ENCODE assay signal across 29 cellular contexts in genomic region chr18:8999872-9000271, GRCh38.
"Had no signal": no experiment of that assay in that cellular context is flagged by ENCODE, and none has a peak within 500 bp of the region (broad histone marks: within the 10 kb centered on the region; RNA-seq: fewer than 3 reads in every experiment).

No MANE protein-coding gene starts in this region.

- H3K27ac ChIP-seq: esophagus muscularis mucosa, gastrocnemius medialis, neutrophil, ovary, prostate gland, upper lobe of right lung had no signal

- H3K36me3 ChIP-seq: esophagus muscularis mucosa, gastrocnemius medialis, neutrophil, ovary, prostate gland, upper lobe of right lung had no signal

- H3K9me3 ChIP-seq: gastrocnemius medialis, neutrophil, ovary, prostate gland, upper lobe of right lung had no signal

- H3K9me3 Mint-ChIP-seq: activated T-cell treated with anti-CD3 and anti-CD28 coated beads, Interleukin-2, amount 50 U/mL, for 72 hours; natural killer cell treated with Interleukin-12 subunit alpha and Interleukin-12 subunit beta and Interleukin-15 and Interleukin-18, amount 100 ng/mL, for 72 hours had no signal

- H3K27me3 ChIP-seq: esophagus muscularis mucosa, gastrocnemius medialis, neutrophil, ovary, upper lobe of right lung had no signal

- DNase-seq: activated CD4-positive, alpha-beta T cell treated with anti-CD3 and anti-CD28 coated beads, Interleukin-2, amount 50 U/mL, for 1 hour; activated CD8-positive, alpha-beta memory T cell treated with anti-CD3 and anti-CD28 coated beads, Interleukin-2, amount 10 ng/mL, durations not matched to agents 7 days and 5 days; activated CD8-positive, alpha-beta T cell treated with anti-CD3 and anti-CD28 coated beads, Interleukin-2, amount 10 ng/mL, durations not matched to agents 7 days and 5 days; activated naive CD4-positive, alpha-beta T cell; activated T-cell treated with anti-CD3 and anti-CD28 coated beads, Interleukin-2, amount 50 U/mL, for 72 hours; effector CD4-positive, alpha-beta T cell; gastrocnemius medialis; hippocampal formation; immature natural killer cell; kidney; left colon; ovary; stimulated activated CD4-positive, alpha-beta T cell treated with anti-CD3 and anti-CD28 coated beads, Interleukin-1b, Interleukin-23, amount 100 ng/mL, for 48 hours; stimulated activated CD4-positive, alpha-beta T cell treated with anti-CD3 and anti-CD28 coated beads, Interleukin-4, amount 100 ng/mL, for 4 hours; stimulated activated CD8-positive, alpha-beta memory T cell treated with anti-CD3 and anti-CD28 coated beads, Interleukin-4, amount 100 ng/mL, for 48 hours; stimulated activated naive CD8-positive, alpha-beta T cell treated with anti-CD3 and anti-CD28 coated beads, Interleukin-15, amount 100 ng/mL, for 72 hours; substantia nigra; T-helper 2 cell; upper lobe of right lung had no signal

- H3K27ac Mint-ChIP-seq: activated CD8-positive, alpha-beta memory T cell treated with anti-CD3 and anti-CD28 coated beads, Interleukin-2, amount 10 ng/mL, durations not matched to agents 7 days and 5 days; activated CD8-positive, alpha-beta T cell treated with anti-CD3 and anti-CD28 coated beads, Interleukin-2, amount 10 ng/mL, durations not matched to agents 7 days and 5 days; activated naive CD4-positive, alpha-beta T cell treated with anti-CD3 and anti-CD28 coated beads, Interleukin-2, amount 50 U/mL, for 72 hours; activated T-cell treated with anti-CD3 and anti-CD28 coated beads, Interleukin-2, amount 50 U/mL, for 72 hours; dendritic cell treated with granulocyte-macrophage colony-stimulating factor and Interleukin-4, amounts not matched to agents 40 ng/mL and 50 ng/mL, for 4 days; immature natural killer cell; natural killer cell treated with Interleukin-12 subunit alpha and Interleukin-12 subunit beta and Interleukin-15 and Interleukin-18, amount 100 ng/mL, for 72 hours; stimulated activated memory B cell treated with anti-CD40 and anti-IgM and Interleukin-4, amounts not matched to agents 10 μg/mL and 1 μg/mL and 100 μg/mL, for 72 hours; stimulated activated naive CD8-positive, alpha-beta T cell treated with anti-CD3 and anti-CD28 coated beads, Interleukin-15, amount 100 ng/mL, for 72 hours; WTC11 had no signal

- H3K36me3 Mint-ChIP-seq: activated CD8-positive, alpha-beta memory T cell treated with anti-CD3 and anti-CD28 coated beads, Interleukin-2, amount 10 ng/mL, durations not matched to agents 7 days and 5 days; activated naive CD4-positive, alpha-beta T cell treated with anti-CD3 and anti-CD28 coated beads, Interleukin-2, amount 50 U/mL, for 72 hours; immature natural killer cell; natural killer cell treated with Interleukin-12 subunit alpha and Interleukin-12 subunit beta and Interleukin-15 and Interleukin-18, amount 100 ng/mL, for 72 hours; stimulated activated memory B cell treated with anti-CD40 and anti-IgM and Interleukin-4, amounts not matched to agents 10 μg/mL and 1 μg/mL and 100 μg/mL, for 72 hours had no signal

- ATAC-seq: activated CD8-positive, alpha-beta memory T cell treated with anti-CD3 and anti-CD28 coated beads, Interleukin-2, amount 10 ng/mL, durations not matched to agents 7 days and 5 days; activated CD8-positive, alpha-beta T cell treated with anti-CD3 and anti-CD28 coated beads, Interleukin-2, amount 10 ng/mL, durations not matched to agents 7 days and 5 days; activated naive CD4-positive, alpha-beta T cell treated with anti-CD3 and anti-CD28 coated beads, Interleukin-2, amount 50 U/mL, for 72 hours; activated T-cell treated with anti-CD3 and anti-CD28 coated beads, Interleukin-2, amount 50 U/mL, for 72 hours; gastrocnemius medialis; left colon; natural killer cell treated with Interleukin-12 subunit alpha and Interleukin-12 subunit beta and Interleukin-15 and Interleukin-18, amount 100 ng/mL, for 72 hours; stimulated activated memory B cell treated with anti-CD40 and anti-IgM and Interleukin-4, amounts not matched to agents 10 μg/mL and 1 μg/mL and 100 μg/mL, for 72 hours; stimulated activated naive CD8-positive, alpha-beta T cell treated with anti-CD3 and anti-CD28 coated beads, Interleukin-15, amount 100 ng/mL, for 72 hours; upper lobe of right lung; WTC11 had no signal

- H3K4me2 ChIP-seq: smooth muscle cell had no signal

- H3K4me3 ChIP-seq: esophagus muscularis mucosa, gastrocnemius medialis, ovary, prostate gland, smooth muscle cell, upper lobe of right lung had no signal

- H3K4me1 ChIP-seq: prostate gland, upper lobe of right lung had no signal

- H3K4me3 Mint-ChIP-seq: activated CD8-positive, alpha-beta memory T cell treated with anti-CD3 and anti-CD28 coated beads, Interleukin-2, amount 10 ng/mL, durations not matched to agents 7 days and 5 days; activated CD8-positive, alpha-beta T cell treated with anti-CD3 and anti-CD28 coated beads, Interleukin-2, amount 10 ng/mL, durations not matched to agents 7 days and 5 days; activated T-cell treated with anti-CD3 and anti-CD28 coated beads, Interleukin-2, amount 50 U/mL, for 72 hours; central memory CD8-positive, alpha-beta T cell; dendritic cell treated with granulocyte-macrophage colony-stimulating factor and Interleukin-4, amounts not matched to agents 40 ng/mL and 50 ng/mL, for 4 days; immature natural killer cell; natural killer cell treated with Interleukin-12 subunit alpha and Interleukin-12 subunit beta and Interleukin-15 and Interleukin-18, amount 100 ng/mL, for 72 hours; stimulated activated memory B cell treated with anti-CD40 and anti-IgM and Interleukin-4, amounts not matched to agents 10 μg/mL and 1 μg/mL and 100 μg/mL, for 72 hours; stimulated activated naive CD8-positive, alpha-beta T cell treated with anti-CD3 and anti-CD28 coated beads, Interleukin-15, amount 100 ng/mL, for 72 hours; WTC11 had no signal

- H3K4me1 Mint-ChIP-seq: central memory CD8-positive, alpha-beta T cell; immature natural killer cell; stimulated activated memory B cell treated with anti-CD40 and anti-IgM and Interleukin-4, amounts not matched to agents 10 μg/mL and 1 μg/mL and 100 μg/mL, for 72 hours had no signal
